Comparison of ENCODE assay signal across 1 cellular context in the genomic region with DNA sequence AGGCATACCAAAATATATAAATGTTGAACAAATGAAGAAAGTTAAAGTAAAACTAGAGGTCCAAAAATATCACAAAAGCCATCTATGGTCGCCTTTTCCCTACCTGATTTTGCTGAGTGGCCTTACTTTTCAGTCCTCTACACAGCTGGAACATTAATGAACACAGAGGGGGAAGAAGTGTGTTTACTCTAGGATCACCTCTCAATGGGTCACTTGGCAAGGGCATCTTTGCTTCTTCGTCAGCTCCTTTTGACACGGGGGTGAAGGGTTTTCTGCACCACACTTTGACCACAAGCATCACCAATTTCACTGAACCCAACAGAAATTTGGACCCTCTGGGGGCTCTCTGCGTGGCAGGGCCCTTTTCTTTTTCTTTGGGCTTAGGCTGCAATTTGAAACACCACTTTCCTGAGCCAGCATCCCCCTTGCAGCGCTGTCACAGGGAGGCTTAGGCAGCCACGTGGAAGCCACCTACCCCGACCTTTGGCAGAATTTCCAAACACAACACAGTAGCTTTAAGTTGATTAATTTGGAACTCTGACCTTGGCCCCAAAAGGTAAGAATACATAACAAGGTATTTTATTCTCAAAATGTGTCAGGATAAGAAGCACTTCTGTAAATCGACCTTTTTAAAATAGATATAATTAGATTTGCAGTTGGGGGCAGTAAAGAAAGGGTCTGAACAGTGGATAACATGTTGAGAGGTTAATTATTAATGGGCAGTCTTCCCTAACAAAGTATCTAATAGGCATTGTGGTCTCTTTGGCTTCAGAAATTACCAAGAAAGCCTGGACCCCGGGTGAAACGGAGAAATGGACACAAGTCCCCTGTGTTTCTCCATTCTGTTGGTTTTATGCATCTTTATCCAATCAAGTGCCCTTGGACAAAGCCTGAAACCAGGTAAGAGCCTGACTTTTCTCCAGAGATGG.
TF ChIP-seq lines count a peak whose summit lies in the region.

A gene (plus strand): TSS at position 771 of the 929 bp plus-strand sequence. CDS start 42 bp downstream, at position 813.

TF ChIP-seq in HepG2, 621 proteins besides CTCF, POLR2A, EP300 and RAD21 (continued from another document and continues in another):
- TF ChIP-seq DMAP1 (CRISPR knock-in tag; IDR thresholded peaks at IDR 0.05), result peak; percentile 68; the same call in 1 of the 2 replicates
- peak; percentile 47; the same call in 1 of the 2 replicates for TF ChIP-seq CREM (IDR thresholded peaks at IDR 0.05)
- no peak for TF ChIP-seq CREM (CRISPR knock-in tag; IDR thresholded peaks at IDR 0.05)
- TF ChIP-seq, protein P1, sequence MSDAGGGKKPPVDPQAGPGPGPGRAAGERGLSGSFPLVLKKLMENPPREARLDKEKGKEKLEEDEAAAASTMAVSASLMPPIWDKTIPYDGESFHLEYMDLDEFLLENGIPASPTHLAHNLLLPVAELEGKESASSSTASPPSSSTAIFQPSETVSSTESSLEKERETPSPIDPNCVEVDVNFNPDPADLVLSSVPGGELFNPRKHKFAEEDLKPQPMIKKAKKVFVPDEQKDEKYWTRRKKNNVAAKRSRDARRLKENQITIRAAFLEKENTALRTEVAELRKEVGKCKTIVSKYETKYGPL (CRISPR knock-in tag; IDR thresholded peaks at IDR 0.05), result no peak
- no peak for TF ChIP-seq KLF13 (CRISPR knock-in tag; IDR thresholded peaks at IDR 0.05)
- TF ChIP-seq KMT2A (CRISPR knock-in tag; IDR thresholded peaks at IDR 0.05), result no peak
- TF ChIP-seq CBX2 (IDR thresholded peaks at IDR 0.05; ENCODE audit: low read depth, low read length), result no peak
- TF ChIP-seq CBX2 (CRISPR knock-in tag; IDR thresholded peaks at IDR 0.05; ENCODE audit: low read depth), result no peak
- TF ChIP-seq, protein P2, sequence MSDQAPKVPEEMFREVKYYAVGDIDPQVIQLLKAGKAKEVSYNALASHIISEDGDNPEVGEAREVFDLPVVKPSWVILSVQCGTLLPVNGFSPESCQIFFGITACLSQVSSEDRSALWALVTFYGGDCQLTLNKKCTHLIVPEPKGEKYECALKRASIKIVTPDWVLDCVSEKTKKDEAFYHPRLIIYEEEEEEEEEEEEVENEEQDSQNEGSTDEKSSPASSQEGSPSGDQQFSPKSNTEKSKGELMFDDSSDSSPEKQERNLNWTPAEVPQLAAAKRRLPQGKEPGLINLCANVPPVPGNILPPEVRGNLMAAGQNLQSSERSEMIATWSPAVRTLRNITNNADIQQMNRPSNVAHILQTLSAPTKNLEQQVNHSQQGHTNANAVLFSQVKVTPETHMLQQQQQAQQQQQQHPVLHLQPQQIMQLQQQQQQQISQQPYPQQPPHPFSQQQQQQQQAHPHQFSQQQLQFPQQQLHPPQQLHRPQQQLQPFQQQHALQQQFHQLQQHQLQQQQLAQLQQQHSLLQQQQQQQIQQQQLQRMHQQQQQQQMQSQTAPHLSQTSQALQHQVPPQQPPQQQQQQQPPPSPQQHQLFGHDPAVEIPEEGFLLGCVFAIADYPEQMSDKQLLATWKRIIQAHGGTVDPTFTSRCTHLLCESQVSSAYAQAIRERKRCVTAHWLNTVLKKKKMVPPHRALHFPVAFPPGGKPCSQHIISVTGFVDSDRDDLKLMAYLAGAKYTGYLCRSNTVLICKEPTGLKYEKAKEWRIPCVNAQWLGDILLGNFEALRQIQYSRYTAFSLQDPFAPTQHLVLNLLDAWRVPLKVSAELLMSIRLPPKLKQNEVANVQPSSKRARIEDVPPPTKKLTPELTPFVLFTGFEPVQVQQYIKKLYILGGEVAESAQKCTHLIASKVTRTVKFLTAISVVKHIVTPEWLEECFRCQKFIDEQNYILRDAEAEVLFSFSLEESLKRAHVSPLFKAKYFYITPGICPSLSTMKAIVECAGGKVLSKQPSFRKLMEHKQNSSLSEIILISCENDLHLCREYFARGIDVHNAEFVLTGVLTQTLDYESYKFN (CRISPR knock-in tag; conservative IDR thresholded peaks at IDR 0.05), result peak; percentile 44
- TF ChIP-seq KLF6 (CRISPR knock-in tag; IDR thresholded peaks at IDR 0.05), result 0 out of 2 replicates have a peak, but pooled peaks have one; percentile 28
- TF ChIP-seq ZMYM4 (CRISPR knock-in tag; IDR thresholded peaks at IDR 0.05), result peak; percentile 10; the same call in 1 of the 2 replicates
- TF ChIP-seq, protein P3, sequence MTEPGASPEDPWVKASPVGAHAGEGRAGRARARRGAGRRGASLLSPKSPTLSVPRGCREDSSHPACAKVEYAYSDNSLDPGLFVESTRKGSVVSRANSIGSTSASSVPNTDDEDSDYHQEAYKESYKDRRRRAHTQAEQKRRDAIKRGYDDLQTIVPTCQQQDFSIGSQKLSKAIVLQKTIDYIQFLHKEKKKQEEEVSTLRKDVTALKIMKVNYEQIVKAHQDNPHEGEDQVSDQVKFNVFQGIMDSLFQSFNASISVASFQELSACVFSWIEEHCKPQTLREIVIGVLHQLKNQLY (CRISPR knock-in tag; IDR thresholded peaks at IDR 0.05), result no peak
- TF ChIP-seq ZNF629 (CRISPR knock-in tag; conservative IDR thresholded peaks at IDR 0.05), result peak; percentile 37
- TF ChIP-seq, protein P4, sequence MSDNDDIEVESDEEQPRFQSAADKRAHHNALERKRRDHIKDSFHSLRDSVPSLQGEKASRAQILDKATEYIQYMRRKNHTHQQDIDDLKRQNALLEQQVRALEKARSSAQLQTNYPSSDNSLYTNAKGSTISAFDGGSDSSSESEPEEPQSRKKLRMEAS (IDR thresholded peaks at IDR 0.05), result peak; percentile 86
- TF ChIP-seq SNAPC2 (CRISPR knock-in tag; IDR thresholded peaks at IDR 0.05), result peak; percentile 32; the same call in 1 of the 2 replicates
- no peak for TF ChIP-seq ZNF101 (CRISPR knock-in tag; IDR thresholded peaks at IDR 0.05; ENCODE audit: borderline replicate concordance, low read depth)
- TF ChIP-seq, protein P5, sequence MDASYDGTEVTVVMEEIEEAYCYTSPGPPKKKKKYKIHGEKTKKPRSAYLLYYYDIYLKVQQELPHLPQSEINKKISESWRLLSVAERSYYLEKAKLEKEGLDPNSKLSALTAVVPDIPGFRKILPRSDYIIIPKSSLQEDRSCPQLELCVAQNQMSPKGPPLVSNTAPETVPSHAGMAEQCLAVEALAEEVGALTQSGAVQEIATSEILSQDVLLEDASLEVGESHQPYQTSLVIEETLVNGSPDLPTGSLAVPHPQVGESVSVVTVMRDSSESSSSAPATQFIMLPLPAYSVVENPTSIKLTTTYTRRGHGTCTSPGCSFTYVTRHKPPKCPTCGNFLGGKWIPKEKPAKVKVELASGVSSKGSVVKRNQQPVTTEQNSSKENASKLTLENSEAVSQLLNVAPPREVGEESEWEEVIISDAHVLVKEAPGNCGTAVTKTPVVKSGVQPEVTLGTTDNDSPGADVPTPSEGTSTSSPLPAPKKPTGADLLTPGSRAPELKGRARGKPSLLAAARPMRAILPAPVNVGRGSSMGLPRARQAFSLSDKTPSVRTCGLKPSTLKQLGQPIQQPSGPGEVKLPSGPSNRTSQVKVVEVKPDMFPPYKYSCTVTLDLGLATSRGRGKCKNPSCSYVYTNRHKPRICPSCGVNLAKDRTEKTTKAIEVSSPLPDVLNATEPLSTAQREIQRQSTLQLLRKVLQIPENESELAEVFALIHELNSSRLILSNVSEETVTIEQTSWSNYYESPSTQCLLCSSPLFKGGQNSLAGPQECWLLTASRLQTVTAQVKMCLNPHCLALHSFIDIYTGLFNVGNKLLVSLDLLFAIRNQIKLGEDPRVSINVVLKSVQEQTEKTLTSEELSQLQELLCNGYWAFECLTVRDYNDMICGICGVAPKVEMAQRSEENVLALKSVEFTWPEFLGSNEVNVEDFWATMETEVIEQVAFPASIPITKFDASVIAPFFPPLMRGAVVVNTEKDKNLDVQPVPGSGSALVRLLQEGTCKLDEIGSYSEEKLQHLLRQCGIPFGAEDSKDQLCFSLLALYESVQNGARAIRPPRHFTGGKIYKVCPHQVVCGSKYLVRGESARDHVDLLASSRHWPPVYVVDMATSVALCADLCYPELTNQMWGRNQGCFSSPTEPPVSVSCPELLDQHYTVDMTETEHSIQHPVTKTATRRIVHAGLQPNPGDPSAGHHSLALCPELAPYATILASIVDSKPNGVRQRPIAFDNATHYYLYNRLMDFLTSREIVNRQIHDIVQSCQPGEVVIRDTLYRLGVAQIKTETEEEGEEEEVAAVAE (CRISPR knock-in tag; IDR thresholded peaks at IDR 0.05; ENCODE audit: borderline replicate concordance), result no peak
- TF ChIP-seq, protein P6, sequence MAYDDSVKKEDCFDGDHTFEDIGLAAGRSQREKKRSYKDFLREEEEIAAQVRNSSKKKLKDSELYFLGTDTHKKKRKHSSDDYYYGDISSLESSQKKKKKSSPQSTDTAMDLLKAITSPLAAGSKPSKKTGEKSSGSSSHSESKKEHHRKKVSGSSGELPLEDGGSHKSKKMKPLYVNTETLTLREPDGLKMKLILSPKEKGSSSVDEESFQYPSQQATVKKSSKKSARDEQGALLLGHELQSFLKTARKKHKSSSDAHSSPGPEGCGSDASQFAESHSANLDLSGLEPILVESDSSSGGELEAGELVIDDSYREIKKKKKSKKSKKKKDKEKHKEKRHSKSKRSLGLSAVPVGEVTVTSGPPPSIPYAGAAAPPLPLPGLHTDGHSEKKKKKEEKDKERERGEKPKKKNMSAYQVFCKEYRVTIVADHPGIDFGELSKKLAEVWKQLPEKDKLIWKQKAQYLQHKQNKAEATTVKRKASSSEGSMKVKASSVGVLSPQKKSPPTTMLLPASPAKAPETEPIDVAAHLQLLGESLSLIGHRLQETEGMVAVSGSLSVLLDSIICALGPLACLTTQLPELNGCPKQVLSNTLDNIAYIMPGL (CRISPR knock-in tag; IDR thresholded peaks at IDR 0.05; ENCODE audit: borderline replicate concordance in 1 of 2, low read depth in 1 of 2), result no peak
- no peak for TF ChIP-seq MZF1 (CRISPR knock-in tag; IDR thresholded peaks at IDR 0.05; ENCODE audit: borderline replicate concordance)
- TF ChIP-seq ZMAT3 (CRISPR knock-in tag; conservative IDR thresholded peaks at IDR 0.05), result no peak
- TF ChIP-seq ZNF317 (CRISPR knock-in tag; IDR thresholded peaks at IDR 0.05), result 0 out of 2 replicates have a peak, but pooled peaks have one; percentile 17
- TF ChIP-seq, protein P7, sequence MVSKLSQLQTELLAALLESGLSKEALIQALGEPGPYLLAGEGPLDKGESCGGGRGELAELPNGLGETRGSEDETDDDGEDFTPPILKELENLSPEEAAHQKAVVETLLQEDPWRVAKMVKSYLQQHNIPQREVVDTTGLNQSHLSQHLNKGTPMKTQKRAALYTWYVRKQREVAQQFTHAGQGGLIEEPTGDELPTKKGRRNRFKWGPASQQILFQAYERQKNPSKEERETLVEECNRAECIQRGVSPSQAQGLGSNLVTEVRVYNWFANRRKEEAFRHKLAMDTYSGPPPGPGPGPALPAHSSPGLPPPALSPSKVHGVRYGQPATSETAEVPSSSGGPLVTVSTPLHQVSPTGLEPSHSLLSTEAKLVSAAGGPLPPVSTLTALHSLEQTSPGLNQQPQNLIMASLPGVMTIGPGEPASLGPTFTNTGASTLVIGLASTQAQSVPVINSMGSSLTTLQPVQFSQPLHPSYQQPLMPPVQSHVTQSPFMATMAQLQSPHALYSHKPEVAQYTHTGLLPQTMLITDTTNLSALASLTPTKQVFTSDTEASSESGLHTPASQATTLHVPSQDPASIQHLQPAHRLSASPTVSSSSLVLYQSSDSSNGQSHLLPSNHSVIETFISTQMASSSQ (IDR thresholded peaks at IDR 0.05; ENCODE audit: low read depth), result peak; percentile 73
- TF ChIP-seq, protein P7 (CRISPR knock-in tag; IDR thresholded peaks at IDR 0.05; ENCODE audit: borderline replicate concordance), result peak; percentile 76; the same call in 1 of the 2 replicates
- TF ChIP-seq NR2F1 (CRISPR knock-in tag; IDR thresholded peaks at IDR 0.05), result 0 out of 4 replicates have a peak, but pooled peaks of 1 of the 2 experiments have one; percentile 8
- no peak for TF ChIP-seq IKZF4 (CRISPR knock-in tag; IDR thresholded peaks at IDR 0.05; ENCODE audit: borderline replicate concordance, low read depth, not compliant biosample characterization)
- TF ChIP-seq HDAC6 (IDR thresholded peaks at IDR 0.05; ENCODE audit: low read depth, low read length), result no peak
- TF ChIP-seq, protein P8, sequence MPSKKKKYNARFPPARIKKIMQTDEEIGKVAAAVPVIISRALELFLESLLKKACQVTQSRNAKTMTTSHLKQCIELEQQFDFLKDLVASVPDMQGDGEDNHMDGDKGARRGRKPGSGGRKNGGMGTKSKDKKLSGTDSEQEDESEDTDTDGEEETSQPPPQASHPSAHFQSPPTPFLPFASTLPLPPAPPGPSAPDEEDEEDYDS (CRISPR knock-in tag; IDR thresholded peaks at IDR 0.05), result 0 out of 2 replicates have a peak, but pooled peaks have one; percentile 9
- TF ChIP-seq RARA (CRISPR knock-in tag; IDR thresholded peaks at IDR 0.05), result no peak
- TF ChIP-seq, protein P9, sequence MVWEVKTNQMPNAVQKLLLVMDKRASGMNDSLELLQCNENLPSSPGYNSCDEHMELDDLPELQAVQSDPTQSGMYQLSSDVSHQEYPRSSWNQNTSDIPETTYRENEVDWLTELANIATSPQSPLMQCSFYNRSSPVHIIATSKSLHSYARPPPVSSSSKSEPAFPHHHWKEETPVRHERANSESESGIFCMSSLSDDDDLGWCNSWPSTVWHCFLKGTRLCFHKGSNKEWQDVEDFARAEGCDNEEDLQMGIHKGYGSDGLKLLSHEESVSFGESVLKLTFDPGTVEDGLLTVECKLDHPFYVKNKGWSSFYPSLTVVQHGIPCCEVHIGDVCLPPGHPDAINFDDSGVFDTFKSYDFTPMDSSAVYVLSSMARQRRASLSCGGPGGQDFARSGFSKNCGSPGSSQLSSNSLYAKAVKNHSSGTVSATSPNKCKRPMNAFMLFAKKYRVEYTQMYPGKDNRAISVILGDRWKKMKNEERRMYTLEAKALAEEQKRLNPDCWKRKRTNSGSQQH (CRISPR knock-in tag; IDR thresholded peaks at IDR 0.05; ENCODE audit: low read depth), result no peak
- no peak for TF ChIP-seq REPIN1 (CRISPR knock-in tag; IDR thresholded peaks at IDR 0.05; ENCODE audit: borderline replicate concordance, low read depth)
- peak; percentile 72; the same call in 1 of the 2 replicates for TF ChIP-seq MXD4 (CRISPR knock-in tag; IDR thresholded peaks at IDR 0.05)
- TF ChIP-seq ZNF562 (CRISPR knock-in tag; IDR thresholded peaks at IDR 0.05; ENCODE audit: borderline replicate concordance), result no peak
- TF ChIP-seq ZNF205 (CRISPR knock-in tag; IDR thresholded peaks at IDR 0.05), result peak; percentile 99
- no peak for TF ChIP-seq SOX6 (IDR thresholded peaks at IDR 0.05)
- TF ChIP-seq SOX6 (CRISPR knock-in tag; IDR thresholded peaks at IDR 0.05), result peak; percentile 60
- peak; percentile 26; the same call in 1 of the 2 replicates for TF ChIP-seq SALL1 (CRISPR knock-in tag; IDR thresholded peaks at IDR 0.05)
